In the genomic region with DNA sequence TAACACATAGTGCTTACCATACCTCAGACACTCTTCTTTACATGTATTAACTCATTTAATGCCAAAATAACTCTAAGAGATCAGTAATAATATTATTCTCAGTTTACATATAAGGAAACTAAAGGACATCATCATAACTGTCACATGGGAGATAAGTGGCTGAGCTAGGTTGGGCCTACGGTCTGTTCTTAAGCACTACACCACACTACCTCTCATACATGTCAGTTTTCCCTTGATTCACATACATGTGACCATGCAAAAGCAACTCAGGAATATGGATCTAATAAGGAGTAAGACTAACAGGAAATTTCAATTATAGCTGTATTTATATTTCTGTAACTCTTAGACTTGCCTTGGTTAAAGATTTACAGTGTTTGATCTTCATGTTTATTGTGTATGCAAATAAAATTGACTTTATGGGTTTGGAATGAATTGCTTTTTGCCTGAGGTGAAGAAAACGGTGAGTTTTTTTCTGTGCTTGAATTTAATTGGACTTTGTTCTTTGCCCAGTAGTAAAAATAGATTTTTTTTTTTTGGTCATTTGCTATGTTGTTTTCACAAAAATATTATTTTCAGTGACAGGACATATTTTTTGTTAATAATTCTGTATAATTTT, we compare ENCODE assay signal across 23 cellular contexts.
A peak's percentile ranks its signal among the peaks of the same experiment; 100 is the strongest.
DNase-seq lines count a peak whose midpoint lies in the region; ATAC-seq and TF ChIP-seq lines count a peak whose summit lies in the region.
"Had no signal": no experiment of that assay in that cellular context is flagged by ENCODE, and none has a peak within 500 bp of the region (broad histone marks: within the 10 kb centered on the region; RNA-seq: fewer than 3 reads in every experiment).

No MANE protein-coding gene starts in this region.

- no CpG with 5 or more reads among the region's 2 CpGs for WGBS in IMR-90 (ENCODE audit: extremely low coverage in 2 of 2, insufficient read length in 1 of 2), 2 experiments
- WGBS in prostate gland, result 43% methylated on average over 2 of the region's 2 CpGs
- WGBS in adrenal gland, 4 donors, result 87 to 97% (median 91%) methylated on average over 2 of the region's 2 CpGs

- no peak overlapping the region for H2AK9ac ChIP-seq in IMR-90 (replicated peaks; ENCODE audit: low read depth, low read length, poor library complexity)

- peaks cover 6% of the 10 kb centered on the region for H3K36me3 ChIP-seq in IMR-90 (ENCODE audit: control insufficient read depth, insufficient read depth, low read length)
- H3K36me3 ChIP-seq in prostate gland, result no peaks in the 10 kb centered on the region
- peaks cover 0 to 4% of the 10 kb centered on the region in 2 donors for H3K36me3 ChIP-seq in adrenal gland (replicated peaks in 1 of 2)

- no peak overlapping the region for H2BK120ac ChIP-seq in IMR-90 (ENCODE audit: low read depth, low read length)

- H4K20me1 ChIP-seq in IMR-90 (ENCODE audit: insufficient read depth, low read length), result no peaks in the 10 kb centered on the region
- H4K20me1 ChIP-seq: BLaER1 had no signal

- no peak overlapping the region for H2BK5ac ChIP-seq in IMR-90 (ENCODE audit: low read depth, low read length, poor library complexity, severe bottlenecking)

- no peaks in the 10 kb centered on the region for H3K79me1 ChIP-seq in IMR-90 (ENCODE audit: low read depth in 1 of 2, low read length in 2 of 2)

- peak overlapping the region; percentile 82 for H3K23ac ChIP-seq in IMR-90 (ENCODE audit: low read depth, low read length)

- DNase-seq in IMR-90 (no peak), left lobe of liver (ENCODE audit: low spot score) (no peak), renal cortical epithelial cell (ENCODE audit: low read depth) (peak; percentile 63), T-helper 17 cell (no peak), prostate gland (ENCODE audit: low spot score) (no peak), adrenal gland (no peak)
- DNase-seq: ACHN; CD4-positive, alpha-beta memory T cell; DMS153; GOT3; HCEC 1CT; Kasumi-1; MM.1S; NCI-H1048; NCI-H1417 treated with DMSO at 0.1 percent for 48 hours; NCI-H187; NCI-H510A; NCI-H748 treated with DMSO at 0.1 percent for 48 hours; SIG-M5 had no signal

- no peak overlapping the region for H3K27ac ChIP-seq in IMR-90 (ENCODE audit: insufficient read depth, low read length)
- H3K27ac ChIP-seq in VCaP, result peak overlapping the region; percentile 85
- H3K27ac ChIP-seq in prostate gland, result no peak overlapping the region
- no peak overlapping the region for H3K27ac ChIP-seq in adrenal gland
- H3K27ac ChIP-seq: BLaER1 had no signal

- H3K4me3 ChIP-seq in IMR-90 (ENCODE audit: insufficient read depth, low read depth, low read length) (no peak overlapping the region), prostate gland (no peak overlapping the region), adrenal gland (no peak overlapping the region)
- H3K4me3 ChIP-seq: BLaER1 had no signal

- H4K8ac ChIP-seq in IMR-90 (ENCODE audit: low read depth in 2 of 2, low read length in 2 of 2), result no peak overlapping the region

- no peak overlapping the region for H4K91ac ChIP-seq in IMR-90 (ENCODE audit: insufficient read depth, low read depth, low read length)

- no peak for TF ChIP-seq CTCF in IMR-90 (conservative IDR thresholded peaks at IDR 0.05; ENCODE audit: low read depth, low read length)
- TF ChIP-seq CTCF in VCaP (conservative IDR thresholded peaks at IDR 0.05), result no peak
- TF ChIP-seq CTCF in prostate gland (IDR thresholded peaks at IDR 0.05), result no peak
- TF ChIP-seq CTCF in adrenal gland (IDR thresholded peaks at IDR 0.05), result no peak

- dilution Hi-C loops in IMR-90 (cut with HindIII; ENCODE audit: low sequenced_read_pairs, unreplicated experiment), result no loop called here

- no peak overlapping the region for H2AK5ac ChIP-seq in IMR-90 (ENCODE audit: low read depth, low read length)

- H3K9me3 ChIP-seq in IMR-90 (ENCODE audit: control insufficient read depth, insufficient read depth, low read length) (no peaks in the 10 kb centered on the region), T-helper 17 cell (ENCODE audit: control insufficient read depth, low read length, poor library complexity, severe bottlenecking) (no peaks in the 10 kb centered on the region), prostate gland (no peaks in the 10 kb centered on the region), adrenal gland (replicated peaks in 1 of 3) (no peaks in the 10 kb centered on the region)
- H3K9me3 ChIP-seq: BLaER1 had no signal

- no peak overlapping the region for H3K18ac ChIP-seq in IMR-90 (ENCODE audit: low read depth, low read length)

- in situ Hi-C loops in IMR-90 (cut with MboI; ENCODE audit: low sequenced_read_pairs), result no loop called here

- H3K9ac ChIP-seq in IMR-90 (ENCODE audit: low read depth, low read length), result no peak overlapping the region
- H3K9ac ChIP-seq: BLaER1 had no signal

- no peaks in the 10 kb centered on the region for H3K4me1 ChIP-seq in IMR-90 (ENCODE audit: control insufficient read depth, insufficient read depth, low read length)
- no peaks in the 10 kb centered on the region for H3K4me1 ChIP-seq in prostate gland (replicated peaks)
- no peaks in the 10 kb centered on the region for H3K4me1 ChIP-seq in adrenal gland (replicated peaks in 1 of 2)

- no peaks in the 10 kb centered on the region for H3K27me3 Mint-ChIP-seq in T-helper 17 cell
- H3K27me3 Mint-ChIP-seq: CD4-positive, alpha-beta memory T cell had no signal

- H3K4me2 ChIP-seq in IMR-90 (ENCODE audit: low read depth, low read length), result no peak overlapping the region
- H3K4me2 ChIP-seq: BLaER1 had no signal

- no peak overlapping the region for H3K56ac ChIP-seq in IMR-90 (ENCODE audit: extremely low read depth, insufficient read depth, low read length)

- no peak overlapping the region for H2AFZ ChIP-seq in IMR-90 (replicated peaks; ENCODE audit: low read length, poor library complexity)

- no peak for TF ChIP-seq RAD21 in IMR-90 (IDR thresholded peaks at IDR 0.05; ENCODE audit: low read length)

- H3K36me3 Mint-ChIP-seq in T-helper 17 cell (ENCODE audit: low read depth), result peaks cover 13% of the 10 kb centered on the region

- H3K27me3 ChIP-seq in IMR-90 (ENCODE audit: control insufficient read depth, insufficient read depth, low read length) (no peaks in the 10 kb centered on the region), prostate gland (replicated peaks; ENCODE audit: insufficient read depth) (no peaks in the 10 kb centered on the region), adrenal gland (no peaks in the 10 kb centered on the region)
- H3K27me3 ChIP-seq: BLaER1 had no signal

- no peak overlapping the region for H3K27ac Mint-ChIP-seq in T-helper 17 cell
- H3K27ac Mint-ChIP-seq: CD4-positive, alpha-beta memory T cell had no signal

- no peaks in the 10 kb centered on the region for H3K9me1 ChIP-seq in IMR-90 (ENCODE audit: insufficient read depth, low read length)

- H3K4me1 Mint-ChIP-seq in T-helper 17 cell, result peaks cover 9% of the 10 kb centered on the region
- H3K4me1 Mint-ChIP-seq: CD4-positive, alpha-beta memory T cell had no signal

- no peak overlapping the region for H3K4me3 Mint-ChIP-seq in T-helper 17 cell
- H3K4me3 Mint-ChIP-seq: CD4-positive, alpha-beta memory T cell had no signal

- POLR2A ChIA-PET in IMR-90 (lab: Charles Lee; ENCODE audit: unreplicated experiment), result no interaction called here

- no peak overlapping the region for H3K4ac ChIP-seq in IMR-90 (ENCODE audit: low read depth, low read length)

- TF ChIP-seq POLR2A in IMR-90 (IDR thresholded peaks at IDR 0.05; ENCODE audit: low read depth, low read length) (no peak), prostate gland (IDR thresholded peaks at IDR 0.05) (no peak), adrenal gland (IDR thresholded peaks at IDR 0.05) (no peak)

- no TSS peak for BruUV-seq in IMR-90 (replicated peaks; lab: Mats Ljungman, UMichigan)

- CTCF ChIA-PET in IMR-90 (lab: Yijun Ruan, JAX), result interaction anchor here (0.7 kb wide), 1 partner anchor 27 kb away, joined by 3 read pairs; no protein-coding TSS in a partner anchor

- no peak overlapping the region for H4K5ac ChIP-seq in IMR-90 (ENCODE audit: low read depth, low read length)

- no peak overlapping the region for H2BK15ac ChIP-seq in IMR-90 (ENCODE audit: low read depth, low read length)

- intact Hi-C loops in IMR-90 (cut with micrococcal nuclease) (no loop called here), prostate gland (cut with DNase I) (no loop called here), adrenal gland (cut with DNase I) (no loop called here)

- ATAC-seq in IMR-90 (ENCODE audit: low read depth) (no peak), left lobe of liver (peak; percentile 69), T-helper 17 cell (no peak)
- ATAC-seq: Panc1, SK-N-SH treated with all-trans-retinoic acid at 6 μM for 48 hours had no signal

- H3K14ac ChIP-seq in IMR-90 (replicated peaks; ENCODE audit: low read depth, low read length), result no peak overlapping the region

- no peak overlapping the region for H2BK20ac ChIP-seq in IMR-90 (ENCODE audit: low read depth, low read length)

TF ChIP-seq in IMR-90, 13 proteins besides CTCF, POLR2A, EP300 and RAD21 (continues in another document):
- TF ChIP-seq CEBPB (IDR thresholded peaks at IDR 0.05; ENCODE audit: low read depth, low read length) (no peak), SMC3 (IDR thresholded peaks at IDR 0.05; ENCODE audit: low read depth, low read length) (no peak), MAFK (IDR thresholded peaks at IDR 0.05; ENCODE audit: low read depth, low read length) (no peak), FOS (IDR thresholded peaks at IDR 0.05; ENCODE audit: low read depth, low read length) (no peak), ELK1 (IDR thresholded peaks at IDR 0.05; ENCODE audit: borderline replicate concordance, low read depth, low read length) (no peak), NFE2L2 (IDR thresholded peaks at IDR 0.05; ENCODE audit: low read depth, low read length) (no peak), RFX5 (IDR thresholded peaks at IDR 0.05; ENCODE audit: low read depth, low read length) (no peak), BHLHE40 (IDR thresholded peaks at IDR 0.05; ENCODE audit: low read depth, low read length) (no peak), MXI1 (IDR thresholded peaks at IDR 0.05; ENCODE audit: borderline replicate concordance, low read depth, low read length) (no peak), USF2 (IDR thresholded peaks at IDR 0.05; ENCODE audit: low read depth, low read length) (no peak)
